Comparison of ENCODE assay signal across 7 cellular contexts in the genomic region with DNA sequence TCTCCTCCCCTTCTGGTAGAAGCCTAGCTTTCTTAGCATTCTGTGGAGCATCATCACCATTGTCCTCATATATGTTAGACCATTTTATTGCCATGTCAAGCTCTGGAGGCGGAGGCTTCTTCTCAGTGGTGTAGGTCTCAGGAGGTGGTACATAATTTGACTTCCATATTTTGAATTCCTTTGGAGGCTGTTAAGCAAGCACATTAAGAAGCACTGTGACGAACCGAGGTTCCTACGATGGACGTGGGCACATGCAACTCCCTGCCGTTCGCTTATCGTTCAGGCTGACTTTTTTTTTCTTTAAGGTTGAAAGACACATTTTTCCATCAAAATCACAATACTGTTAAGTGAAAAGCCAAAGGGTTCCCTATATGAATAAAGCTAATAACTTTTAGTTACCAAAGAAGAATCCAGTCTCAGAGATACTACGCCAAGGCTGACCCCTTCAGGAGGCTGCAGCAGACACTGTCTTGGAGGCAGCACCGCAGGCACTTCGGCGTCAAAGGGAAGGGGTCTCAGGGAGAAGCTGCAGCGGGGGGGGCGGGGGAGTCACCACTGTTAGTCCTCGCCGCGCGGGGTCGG. TPM values are rescaled to one million over a fixed set of nuclear protein-coding genes. Genes with fewer than 3 reads are reported as not detected.
DNase-seq lines count a peak whose midpoint lies in the region; ATAC-seq and TF ChIP-seq lines count a peak whose summit lies in the region.

No MANE protein-coding gene starts in this region.

- H3K4me3 ChIP-seq in HEK293 (ENCODE audit: low read depth, low read length) (peak overlapping the region; percentile 94), iPS-15b (ENCODE audit: low read depth, low read length) (peak overlapping the region; percentile 91)

- H3K9me3 Mint-ChIP-seq in activated T-cell treated with anti-CD3 and anti-CD28 coated beads, Interleukin-2, amount 50 U/mL, for 72 hours = peaks cover 0 to 2% of the 10 kb centered on the region in 2 donors
- no peaks in the 10 kb centered on the region for H3K9me3 Mint-ChIP-seq in stimulated activated naive CD8-positive, alpha-beta T cell treated with anti-CD3 and anti-CD28 coated beads, Interleukin-15, amount 100 ng/mL, for 72 hours

- no peaks in the 10 kb centered on the region for H3K27me3 ChIP-seq in iPS-15b (ENCODE audit: control insufficient read depth, insufficient read depth, low read length)

- no peak overlapping the region; the same call in 1 of the 2 replicates for H3K27ac ChIP-seq in HEK293 (ENCODE audit: extremely low read depth, low read depth, low read length)

- DNase-seq in activated T-cell treated with anti-CD3 and anti-CD28 coated beads, Interleukin-2, amount 50 U/mL, for 72 hours = no peak
- DNase-seq in stimulated activated naive CD8-positive, alpha-beta T cell treated with anti-CD3 and anti-CD28 coated beads, Interleukin-15, amount 100 ng/mL, for 72 hours = no peak
- no peak for DNase-seq in KBM-7

- ATAC-seq in activated T-cell treated with anti-CD3 and anti-CD28 coated beads, Interleukin-2, amount 50 U/mL, for 72 hours (replicated peaks in 1 of 2) = no peak
- ATAC-seq in stimulated activated naive CD8-positive, alpha-beta T cell treated with anti-CD3 and anti-CD28 coated beads, Interleukin-15, amount 100 ng/mL, for 72 hours = no peak
- ATAC-seq in HG03159 (IDR thresholded peaks at IDR 0.05; ENCODE audit: unreplicated experiment) (no peak), GM21381 (IDR thresholded peaks at IDR 0.05; ENCODE audit: unreplicated experiment) (no peak)

- H3K36me3 ChIP-seq in HEK293 (ENCODE audit: control insufficient read depth in 2 of 2, insufficient read depth in 1 of 2, low read length in 2 of 2) (peaks cover 24 to 42% of the 10 kb centered on the region in 2 experiments), iPS-15b (ENCODE audit: control insufficient read depth, insufficient read depth, low read length) (no peaks in the 10 kb centered on the region)

- CTCF ChIA-PET in HEK293 (lab: Yijun Ruan, JAX) = interaction anchor here (0.5 to 11.6 kb wide), 36 partner anchors 10 to 899 kb away, joined by 3 to 206 read pairs (median 4); partner anchors contain the start of gene BCL10

- H3K27ac Mint-ChIP-seq in activated T-cell treated with anti-CD3 and anti-CD28 coated beads, Interleukin-2, amount 50 U/mL, for 72 hours = peak overlapping the region; percentile 41
- H3K27ac Mint-ChIP-seq in stimulated activated naive CD8-positive, alpha-beta T cell treated with anti-CD3 and anti-CD28 coated beads, Interleukin-15, amount 100 ng/mL, for 72 hours = peak overlapping the region; percentile 86 to 98

- H3K36me3 Mint-ChIP-seq in activated T-cell treated with anti-CD3 and anti-CD28 coated beads, Interleukin-2, amount 50 U/mL, for 72 hours (ENCODE audit: insufficient read depth in 2 of 2) = peaks cover 7 to 16% of the 10 kb centered on the region in 2 donors

- peak overlapping the region; percentile 70 for H3K9ac ChIP-seq in iPS-15b (ENCODE audit: low read depth, low read length)

- peaks cover 51% of the 10 kb centered on the region for H3K4me1 Mint-ChIP-seq in activated T-cell treated with anti-CD3 and anti-CD28 coated beads, Interleukin-2, amount 50 U/mL, for 72 hours (ENCODE audit: low read depth)
- H3K4me1 Mint-ChIP-seq in stimulated activated naive CD8-positive, alpha-beta T cell treated with anti-CD3 and anti-CD28 coated beads, Interleukin-15, amount 100 ng/mL, for 72 hours = peaks cover 49% of the 10 kb centered on the region

- peak overlapping the region; percentile 97 to 99 for H3K4me3 Mint-ChIP-seq in activated T-cell treated with anti-CD3 and anti-CD28 coated beads, Interleukin-2, amount 50 U/mL, for 72 hours
- peak overlapping the region; percentile 96 to 98 for H3K4me3 Mint-ChIP-seq in stimulated activated naive CD8-positive, alpha-beta T cell treated with anti-CD3 and anti-CD28 coated beads, Interleukin-15, amount 100 ng/mL, for 72 hours

- no peaks in the 10 kb centered on the region for H3K9me3 ChIP-seq in HEK293 (ENCODE audit: control insufficient read depth, insufficient read depth, low read depth, low read length)
- H3K9me3 ChIP-seq in iPS-15b (ENCODE audit: control insufficient read depth, insufficient read depth, low read length) = no peaks in the 10 kb centered on the region

- in situ Hi-C loops in KBM-7 (cut with MboI; ENCODE audit: low pct_unique_long_range_greater_than_20kb, low sequenced_read_pairs) = no loop called here

- POLR2A ChIA-PET in HEK293 (lab: Yijun Ruan, JAX) = interaction anchor here (0.7 to 2.6 kb wide), 12 partner anchors 18 to 353 kb away, joined by 3 to 30 read pairs (median 3); partner anchors contain the start of genes BCL10, DDAH1 and SYDE2

- no peaks in the 10 kb centered on the region for H3K27me3 Mint-ChIP-seq in activated T-cell treated with anti-CD3 and anti-CD28 coated beads, Interleukin-2, amount 50 U/mL, for 72 hours (ENCODE audit: low read depth)
- no peaks in the 10 kb centered on the region for H3K27me3 Mint-ChIP-seq in stimulated activated naive CD8-positive, alpha-beta T cell treated with anti-CD3 and anti-CD28 coated beads, Interleukin-15, amount 100 ng/mL, for 72 hours

- H3K4me1 ChIP-seq in HEK293 (ENCODE audit: control insufficient read depth, insufficient read depth, low read length) (0 out of 2 replicates have a peak, but pooled peaks cover 2% of the 10 kb centered on the region), iPS-15b (ENCODE audit: control insufficient read depth, insufficient read depth, low read length) (no peaks in the 10 kb centered on the region)

- TF ChIP-seq CTCF in HEK293 (tag by site-specific recombination; IDR thresholded peaks at IDR 0.05) = no peak

TF ChIP-seq in HEK293, 187 proteins besides CTCF, POLR2A, EP300 and RAD21:
- TF ChIP-seq PATZ1 (tag by site-specific recombination; IDR thresholded peaks at IDR 0.05) (peak; percentile 27; the same call in 1 of the 2 replicates), ZNF704 (tag by site-specific recombination; IDR thresholded peaks at IDR 0.05) (no peak)

RNA-seq across cellular contexts. Expression of gene C1orf52, which starts 0.8 kb away (rescaled TPM):
- total RNA-seq in activated T-cell treated with anti-CD3 and anti-CD28 coated beads, Interleukin-2, amount 50 U/mL, for 72 hours = 10 to 100 TPM; 23.3 to 25.6 TPM

RNA-seq across cellular contexts. Expression of gene BCL10, which starts 17.8 kb away (rescaled TPM):
- 10 to 100 TPM; 23.8 to 30.1 TPM for total RNA-seq in activated T-cell treated with anti-CD3 and anti-CD28 coated beads, Interleukin-2, amount 50 U/mL, for 72 hours

RNA-seq across cellular contexts. Expression of gene SYDE2, which starts 57.8 kb away (rescaled TPM):
- total RNA-seq in activated T-cell treated with anti-CD3 and anti-CD28 coated beads, Interleukin-2, amount 50 U/mL, for 72 hours = 1 to 10 TPM; 3.4 to 4.3 TPM
